In genomic region chr13:112587767-112588489, GRCh38 we compare ENCODE assay signal across 1 cellular context.
TF ChIP-seq lines count a peak whose summit lies in the region.

TUBGCP3 (minus strand) TSS chr13:112588153; CDS start chr13:112587980, 173 bp downstream.

TF ChIP-seq in HepG2, 621 proteins besides CTCF, POLR2A, EP300 and RAD21 (continued from another document and continues in another):
- TF ChIP-seq BCL3 (CRISPR knock-in tag; IDR thresholded peaks at IDR 0.05) (peak; percentile 98), ZNF101 (CRISPR knock-in tag; IDR thresholded peaks at IDR 0.05; ENCODE audit: borderline replicate concordance, low read depth) (peak; percentile 69; the same call in 1 of the 2 replicates), ZFP37 (CRISPR knock-in tag; IDR thresholded peaks at IDR 0.05; ENCODE audit: borderline replicate concordance) (peak; percentile 89), HINFP (CRISPR knock-in tag; IDR thresholded peaks at IDR 0.05; ENCODE audit: low read depth) (peak; percentile 93; the same call in 1 of the 2 replicates), SMARCE1 (IDR thresholded peaks at IDR 0.05; ENCODE audit: borderline replicate concordance) (no peak), DMTF1 (CRISPR knock-in tag; IDR thresholded peaks at IDR 0.05) (peak; percentile 77; the same call in 1 of the 2 replicates), ZNF792 (CRISPR knock-in tag; IDR thresholded peaks at IDR 0.05) (peak; percentile 89), HNF4G (IDR thresholded peaks at IDR 0.05; ENCODE audit: borderline replicate concordance, low read depth, low read length) (no peak), HNF4G (CRISPR knock-in tag; IDR thresholded peaks at IDR 0.05; ENCODE audit: borderline replicate concordance, low read depth) (0 out of 2 replicates have a peak, but pooled peaks have one; percentile 60), ZSCAN9 (CRISPR knock-in tag; IDR thresholded peaks at IDR 0.05; ENCODE audit: borderline replicate concordance) (peak; percentile 75), TCF7L2 (IDR thresholded peaks at IDR 0.05; ENCODE audit: low read depth, low read length) (no peak), ZNF234 (CRISPR knock-in tag; conservative IDR thresholded peaks at IDR 0.05) (no peak), TBP (CRISPR knock-in tag; IDR thresholded peaks at IDR 0.05) (0 out of 2 replicates have a peak, but pooled peaks have one; percentile 42), ZNF790 (CRISPR knock-in tag; IDR thresholded peaks at IDR 0.05; ENCODE audit: borderline replicate concordance) (peak; percentile 93), NFE2L1 (CRISPR knock-in tag; IDR thresholded peaks at IDR 0.05; ENCODE audit: borderline replicate concordance) (peak; percentile 58; the same call in 1 of the 2 replicates), KLF16 (CRISPR knock-in tag; IDR thresholded peaks at IDR 0.05) (peak; percentile 73 to 94), ZNF441 (CRISPR knock-in tag; IDR thresholded peaks at IDR 0.05; ENCODE audit: borderline replicate concordance) (peak; percentile 89), HOMEZ (CRISPR knock-in tag; IDR thresholded peaks at IDR 0.05; ENCODE audit: low read depth) (0 out of 2 replicates have a peak, but pooled peaks have one; percentile 32), ZNF124 (CRISPR knock-in tag; IDR thresholded peaks at IDR 0.05) (peak; percentile 96), CBFB (CRISPR knock-in tag; IDR thresholded peaks at IDR 0.05) (peak; percentile 75; the same call in 1 of the 2 replicates), SETDB1 (CRISPR knock-in tag; IDR thresholded peaks at IDR 0.05; ENCODE audit: borderline replicate concordance) (0 out of 2 replicates have a peak, but pooled peaks have one; percentile 19), ATF2 (CRISPR knock-in tag; IDR thresholded peaks at IDR 0.05) (peak; percentile 89), GMEB2 (CRISPR knock-in tag; IDR thresholded peaks at IDR 0.05; ENCODE audit: low read depth) (peak; percentile 73), ATF7 (IDR thresholded peaks at IDR 0.05) (no peak), ATF7 (CRISPR knock-in tag; IDR thresholded peaks at IDR 0.05) (peak; percentile 90), CENPBD1 (CRISPR knock-in tag; IDR thresholded peaks at IDR 0.05; ENCODE audit: borderline replicate concordance, low read depth) (no peak), ZNF256 (CRISPR knock-in tag; conservative IDR thresholded peaks at IDR 0.05) (peak; percentile 89), ARNT (IDR thresholded peaks at IDR 0.05) (no peak), GLI4 (CRISPR knock-in tag; IDR thresholded peaks at IDR 0.05; ENCODE audit: borderline replicate concordance) (peak; percentile 92), TBX2 (CRISPR knock-in tag; IDR thresholded peaks at IDR 0.05; ENCODE audit: borderline replicate concordance) (peak; percentile 82), AKNA (CRISPR knock-in tag; IDR thresholded peaks at IDR 0.05; ENCODE audit: borderline replicate concordance) (0 out of 2 replicates have a peak, but pooled peaks have one; percentile 75), GPN1 (CRISPR knock-in tag; IDR thresholded peaks at IDR 0.05; ENCODE audit: borderline replicate concordance) (no peak), ZNF180 (CRISPR knock-in tag; IDR thresholded peaks at IDR 0.05; ENCODE audit: borderline replicate concordance, low read depth) (peak; percentile 87; the same call in 1 of the 2 replicates), LBX2 (CRISPR knock-in tag; IDR thresholded peaks at IDR 0.05; ENCODE audit: borderline replicate concordance) (peak; percentile 91; the same call in 1 of the 2 replicates), ZNF580 (CRISPR knock-in tag; IDR thresholded peaks at IDR 0.05; ENCODE audit: borderline replicate concordance, low read depth) (peak; percentile 85), HES4 (CRISPR knock-in tag; IDR thresholded peaks at IDR 0.05; ENCODE audit: borderline replicate concordance) (peak; percentile 96; the same call in 1 of the 2 replicates), PLSCR1 (CRISPR knock-in tag; IDR thresholded peaks at IDR 0.05; ENCODE audit: borderline replicate concordance) (no peak)
